ENCODE assay signal across 22 cellular contexts in genomic region chr5:54861212-54861894, GRCh38.
DNase-seq lines count a peak whose midpoint lies in the region; ATAC-seq and TF ChIP-seq lines count a peak whose summit lies in the region.
"Had no signal": no experiment of that assay in that cellular context is flagged by ENCODE, and none has a peak within 500 bp of the region (broad histone marks: within the 10 kb centered on the region; RNA-seq: fewer than 3 reads in every experiment).

No MANE protein-coding gene starts in this region.

- no peak for ATAC-seq in GM21737 (IDR thresholded peaks at IDR 0.05; ENCODE audit: unreplicated experiment)
- ATAC-seq: activated naive CD4-positive, alpha-beta T cell treated with anti-CD3 and anti-CD28 coated beads, Interleukin-2, amount 50 U/mL, for 72 hours; CD8-positive, alpha-beta T cell; psoas muscle had no signal

- no peaks in the 10 kb centered on the region for H3K27me3 ChIP-seq in tibial nerve

- H3K9me3 Mint-ChIP-seq in osteocyte (ENCODE audit: unreplicated experiment), result peaks cover 9% of the 10 kb centered on the region

- H3K4me3 Mint-ChIP-seq in osteocyte (ENCODE audit: unreplicated experiment), result no peak overlapping the region
- H3K4me3 Mint-ChIP-seq: activated CD4-positive, alpha-beta memory T cell treated with anti-CD3 and anti-CD28 coated beads for 36 hours; CD8-positive, alpha-beta T cell; memory B cell; nephron had no signal

- TF ChIP-seq POLR2A in tibial nerve (IDR thresholded peaks at IDR 0.05), result no peak

- H3K36me3 Mint-ChIP-seq in osteocyte (ENCODE audit: unreplicated experiment), result no peaks in the 10 kb centered on the region

- peaks cover 0 to 27% (median 0%) of the 10 kb centered on the region in 4 donors for H3K9me3 ChIP-seq in tibial nerve
- H3K9me3 ChIP-seq: psoas muscle had no signal

- peaks cover 32% of the 10 kb centered on the region for H3K27me3 Mint-ChIP-seq in osteocyte (ENCODE audit: unreplicated experiment)

- no peaks in the 10 kb centered on the region for H3K36me3 ChIP-seq in tibial nerve
- H3K36me3 ChIP-seq: thoracic aorta had no signal

- TF ChIP-seq EP300 in tibial nerve (IDR thresholded peaks at IDR 0.05), result no peak

- peak overlapping the region; percentile 12 for H3K27ac Mint-ChIP-seq in osteocyte (ENCODE audit: unreplicated experiment)
- H3K27ac Mint-ChIP-seq: activated CD4-positive, alpha-beta memory T cell treated with anti-CD3 and anti-CD28 coated beads for 36 hours; activated naive CD4-positive, alpha-beta T cell treated with anti-CD3 and anti-CD28 coated beads, Interleukin-2, amount 50 U/mL, for 72 hours; CD8-positive, alpha-beta T cell; memory B cell; nephron had no signal

- H3K27ac ChIP-seq in tibial nerve, result peak overlapping the region in 1 of 4 donors; percentile 40
- H3K27ac ChIP-seq: psoas muscle, thoracic aorta, VCaP had no signal

- peaks cover 0 to 13% (median 3%) of the 10 kb centered on the region in 4 donors for H3K4me1 ChIP-seq in tibial nerve
- H3K4me1 ChIP-seq: psoas muscle had no signal

- WGBS in tibial nerve, 2 donors, result 45 to 50% methylated on average over 5 of the region's 5 CpGs

- DNase-seq in AG10803 (ENCODE audit: low read depth) (peak; percentile 66), RPMI7951 (ENCODE audit: low read depth) (peak; percentile 29), fibroblast of gingiva (ENCODE audit: low read depth) (peak; percentile 51), osteocyte (ENCODE audit: extremely low spot score, unreplicated experiment) (no peak), DMS153 (lab: John Stamatoyannopoulos, UW) (no peak), tibial nerve (ENCODE audit: low spot score in 2 of 2) (no peak), DMS79 (lab: John Stamatoyannopoulos, UW) (no peak)
- DNase-seq: activated CD4-positive, alpha-beta memory T cell treated with anti-CD3 and anti-CD28 coated beads for 36 hours; CD8-positive, alpha-beta T cell; H7; hypothalamus; MV-4-11; NCI-H187 treated with DMSO at 0.1 percent for 48 hours; NCI-H446; psoas muscle; stimulated activated CD4-positive, alpha-beta T cell treated with anti-CD3 and anti-CD28 coated beads, Interleukin-12 subunit alpha, Interleukin-12 subunit beta, amount 100 ng/mL, for 4 hours had no signal

- peaks cover 13% of the 10 kb centered on the region for H3K4me1 Mint-ChIP-seq in osteocyte (ENCODE audit: unreplicated experiment)
- H3K4me1 Mint-ChIP-seq: memory B cell, nephron had no signal

- H3K4me3 ChIP-seq in AG10803 (ENCODE audit: low read length), result no peak overlapping the region
- H3K4me3 ChIP-seq in tibial nerve, result no peak overlapping the region
- H3K4me3 ChIP-seq: psoas muscle, thoracic aorta had no signal

- TF ChIP-seq CTCF in AG10803 (conservative IDR thresholded peaks at IDR 0.05; ENCODE audit: low read length) (no peak), osteocyte (IDR thresholded peaks at IDR 0.05) (no peak), tibial nerve (IDR thresholded peaks at IDR 0.05) (no peak)

Comparison
In these comparisons a context has a peak if more than half of its experiments do, and no peak if none do; other contexts are left out.
1. DNase-seq: peak in AG10803 (single experiment), RPMI7951 (single experiment) and fibroblast of gingiva (single experiment); none in osteocyte (single experiment), DMS153 (single experiment), tibial nerve (0 of 2) and DMS79 (single experiment).